In the genomic region with DNA sequence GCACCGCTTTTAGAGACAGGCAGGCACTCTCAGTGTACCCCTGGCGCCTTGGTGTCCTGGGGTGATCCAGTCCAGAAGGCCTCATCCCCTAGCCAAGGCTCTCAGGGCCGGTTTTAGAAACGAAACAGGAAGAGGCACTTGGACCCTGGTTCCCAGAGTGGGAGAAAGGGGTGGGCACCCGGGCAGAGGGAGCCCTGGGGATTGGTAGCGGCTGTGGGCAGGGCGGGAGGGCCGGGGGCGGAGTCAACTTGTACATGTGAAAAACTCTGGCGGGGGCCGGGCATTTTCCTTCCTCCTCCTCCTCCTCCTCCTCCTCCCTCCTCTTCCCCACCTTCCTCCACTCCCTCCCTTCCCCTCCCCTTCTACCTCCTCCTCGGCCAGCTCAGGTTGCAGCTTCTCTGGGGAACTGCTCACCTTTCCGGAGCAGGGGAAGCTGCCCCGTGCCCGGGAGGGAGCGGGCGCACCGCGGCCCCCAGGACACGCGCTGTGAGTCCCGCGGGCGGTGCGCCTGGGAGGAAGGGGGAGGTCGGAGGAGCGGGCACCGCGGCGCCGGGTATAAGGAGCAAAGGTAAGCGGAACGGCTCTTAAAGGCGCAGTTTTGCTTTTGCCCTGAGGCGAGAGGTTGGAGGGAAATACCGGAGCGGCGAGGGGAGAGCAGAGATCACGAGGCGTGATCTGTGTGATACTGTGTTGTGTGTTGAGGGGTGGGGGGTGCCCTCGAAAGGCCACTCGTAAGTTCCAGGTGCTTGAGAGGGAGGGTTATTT, we compare ENCODE assay signal across 8 cellular contexts. TPM values are rescaled to one million over a fixed set of nuclear protein-coding genes. Genes with fewer than 3 reads are reported as not detected.
DNase-seq lines count a peak whose midpoint lies in the region; ATAC-seq and TF ChIP-seq lines count a peak whose summit lies in the region.

CDK18 (plus strand) TSS at position 359 of the 765 bp plus-strand sequence. CDS start 18,499 bp downstream, outside the sequence.

- no peaks in the 10 kb centered on the region for H3K9me3 ChIP-seq in HCT116 (ENCODE audit: control insufficient read depth in 1 of 2, insufficient read depth in 1 of 2, low read depth in 1 of 2, low read length in 2 of 2)
- no peaks in the 10 kb centered on the region for H3K9me3 ChIP-seq in tibial artery

- peak; percentile 94 for DNase-seq in A172 (ENCODE audit: low spot score)
- DNase-seq in HCT116 (ENCODE audit: low read depth, low spot score) = peak; percentile 73
- peak; percentile 94 for DNase-seq in NCI-H82 (lab: John Stamatoyannopoulos, UW)
- DNase-seq in activated T-helper 1 cell treated with anti-CD3 and anti-CD28 coated beads, Interleukin-12 subunit alpha, Interleukin-12 subunit beta, Interleukin-2, Interleukin-4 antibody, amounts not matched to agents 30 ng/mL and 10 ng/mL and 1 ng/mL, durations not matched to agents 14 hours and 24 hours and 36 hours (ENCODE audit: low spot score) = no peak
- DNase-seq in foreskin keratinocyte = peak; percentile 71 to 77
- peak; percentile 69 to 94 for DNase-seq in tibial artery
- no peak for DNase-seq in SK-N-DZ (ENCODE audit: low spot score)

- peak within 1 kb of the TSS; percentile 82 for H3K9ac ChIP-seq in HCT116 (ENCODE audit: low read length)

- no peaks in the 10 kb centered on the region for H3K36me3 Mint-ChIP-seq in activated T-helper 1 cell treated with anti-CD3 and anti-CD28 coated beads, Interleukin-12 subunit alpha, Interleukin-12 subunit beta, Interleukin-2, Interleukin-4 antibody, amounts not matched to agents 30 ng/mL and 10 ng/mL and 1 ng/mL, durations not matched to agents 14 hours and 24 hours and 36 hours (ENCODE audit: low read depth)
- no peaks in the 10 kb centered on the region for H3K36me3 Mint-ChIP-seq in nephron (ENCODE audit: low read depth)

- H3K36me3 ChIP-seq in HCT116 (ENCODE audit: control insufficient read depth in 1 of 2, insufficient read depth in 2 of 2, low read length in 2 of 2) (no peaks in the 10 kb centered on the region), tibial artery (no peaks in the 10 kb centered on the region)

- TF ChIP-seq POLR2A in HCT116 (IDR thresholded peaks at IDR 0.05; ENCODE audit: borderline replicate concordance, extremely low read depth, insufficient read depth, insufficient read length) = no peak

- intact Hi-C loops in HCT116 (cut with micrococcal nuclease) (no loop called here), tibial artery (cut with DNase I; ENCODE audit: low total_unique reads) (no loop called here)
- intact Hi-C loops in activated T-helper 1 cell treated with anti-CD3 and anti-CD28 coated beads, Interleukin-12 subunit alpha, Interleukin-12 subunit beta, Interleukin-2, Interleukin-4 antibody, amounts not matched to agents 30 ng/mL and 10 ng/mL and 1 ng/mL, durations not matched to agents 14 hours and 24 hours and 36 hours (cut with micrococcal nuclease) = no loop called here

- POLR2A ChIA-PET in HCT116 (lab: Charles Lee) = no interaction called here

- peak within 1 kb of the TSS; percentile 65 for H3K4me3 Mint-ChIP-seq in activated T-helper 1 cell treated with anti-CD3 and anti-CD28 coated beads, Interleukin-12 subunit alpha, Interleukin-12 subunit beta, Interleukin-2, Interleukin-4 antibody, amounts not matched to agents 30 ng/mL and 10 ng/mL and 1 ng/mL, durations not matched to agents 14 hours and 24 hours and 36 hours
- H3K4me3 Mint-ChIP-seq in nephron = peak within 1 kb of the TSS; percentile 86 to 92 (median 88)

- peak within 1 kb of the TSS; percentile 97 for H3K4me2 ChIP-seq in HCT116 (ENCODE audit: low read length)

- H3K4me1 ChIP-seq in HCT116 (ENCODE audit: control insufficient read depth in 1 of 2, insufficient read depth in 2 of 2, low read length in 2 of 2) (peaks cover 12 to 27% of the 10 kb centered on the region in 2 experiments), foreskin keratinocyte (no peaks in the 10 kb centered on the region), tibial artery (peaks cover 0 to 41% (median 28%) of the 10 kb centered on the region in 4 donors)

- peaks cover 27% of the 10 kb centered on the region for H3K27me3 Mint-ChIP-seq in activated T-helper 1 cell treated with anti-CD3 and anti-CD28 coated beads, Interleukin-12 subunit alpha, Interleukin-12 subunit beta, Interleukin-2, Interleukin-4 antibody, amounts not matched to agents 30 ng/mL and 10 ng/mL and 1 ng/mL, durations not matched to agents 14 hours and 24 hours and 36 hours (ENCODE audit: insufficient read depth)
- H3K27me3 Mint-ChIP-seq in nephron (ENCODE audit: low read depth) = peaks cover 14% of the 10 kb centered on the region

- no peak for TF ChIP-seq CTCF in HCT116 (IDR thresholded peaks at IDR 0.05 in 2 of 3, conservative IDR thresholded peaks at IDR 0.05 in 1 of 3; ENCODE audit: borderline replicate concordance in 1 of 3, insufficient read depth in 1 of 3, low read depth in 2 of 3, low read length in 2 of 3)
- no peak for TF ChIP-seq CTCF in foreskin keratinocyte (conservative IDR thresholded peaks at IDR 0.05)
- TF ChIP-seq CTCF in nephron (IDR thresholded peaks at IDR 0.05; ENCODE audit: unreplicated experiment in 3 of 3) = no peak
- TF ChIP-seq CTCF in tibial artery (IDR thresholded peaks at IDR 0.05) = no peak

- no peaks in the 10 kb centered on the region for H3K9me2 ChIP-seq in HCT116 (ENCODE audit: insufficient read depth)

- no TSS peak for BruUV-seq in HCT116 (replicated peaks; lab: Mats Ljungman, UMichigan)

- CTCF ChIA-PET in HCT116 (lab: Charles Lee) = interaction anchor here (1.0 kb wide), 2 partner anchors 16 to 20 kb away, joined by 4 to 5 read pairs; no protein-coding TSS in a partner anchor

- peaks cover 23% of the 10 kb centered on the region; the same call in 1 of the 2 replicates for H3K79me2 ChIP-seq in HCT116 (ENCODE audit: insufficient read depth, low read length)

- peak within 1 kb of the TSS; percentile 74 for H2AFZ ChIP-seq in HCT116 (ENCODE audit: low read depth, low read length, poor library complexity, severe bottlenecking)

- peaks cover 6% of the 10 kb centered on the region for H3K4me1 Mint-ChIP-seq in activated T-helper 1 cell treated with anti-CD3 and anti-CD28 coated beads, Interleukin-12 subunit alpha, Interleukin-12 subunit beta, Interleukin-2, Interleukin-4 antibody, amounts not matched to agents 30 ng/mL and 10 ng/mL and 1 ng/mL, durations not matched to agents 14 hours and 24 hours and 36 hours (ENCODE audit: low read depth)
- H3K4me1 Mint-ChIP-seq in nephron = peaks cover 60% of the 10 kb centered on the region

- H3K27ac Mint-ChIP-seq in activated T-helper 1 cell treated with anti-CD3 and anti-CD28 coated beads, Interleukin-12 subunit alpha, Interleukin-12 subunit beta, Interleukin-2, Interleukin-4 antibody, amounts not matched to agents 30 ng/mL and 10 ng/mL and 1 ng/mL, durations not matched to agents 14 hours and 24 hours and 36 hours = no peak within 1 kb of the TSS
- peak within 1 kb of the TSS; percentile 82 to 93 (median 90) for H3K27ac Mint-ChIP-seq in nephron

- RAD21 ChIA-PET in HCT116 (lab: Charles Lee; ENCODE audit: low non-redundant PET in 1 of 2, low total read pairs in 2 of 2, uncharacterized antibody in 2 of 2, unreplicated experiment in 2 of 2) = interaction anchor here in 1 of 2 experiments (0.5 kb wide), 1 partner anchor 70 kb away, joined by 3 read pairs; no protein-coding TSS in a partner anchor

- H3K4me3 ChIP-seq in HCT116 (replicated peaks in 1 of 2; ENCODE audit: low read depth in 1 of 2, low read length in 2 of 2) (peak within 1 kb of the TSS; percentile 75 to 76), tibial artery (peak within 1 kb of the TSS; percentile 78 to 91)

- H4K20me1 ChIP-seq in HCT116 (ENCODE audit: insufficient read depth) = no peaks in the 10 kb centered on the region

- peak; percentile 89 for ATAC-seq in HCT116
- ATAC-seq in foreskin keratinocyte = peak; percentile 49

- no peaks in the 10 kb centered on the region for H3K9me3 Mint-ChIP-seq in activated T-helper 1 cell treated with anti-CD3 and anti-CD28 coated beads, Interleukin-12 subunit alpha, Interleukin-12 subunit beta, Interleukin-2, Interleukin-4 antibody, amounts not matched to agents 30 ng/mL and 10 ng/mL and 1 ng/mL, durations not matched to agents 14 hours and 24 hours and 36 hours
- H3K9me3 Mint-ChIP-seq in nephron = no peaks in the 10 kb centered on the region

- TF ChIP-seq RAD21 in HCT116 (IDR thresholded peaks at IDR 0.05; ENCODE audit: low read depth) = no peak

- H3K27me3 ChIP-seq in HCT116 (ENCODE audit: insufficient read depth, low read length) = no peaks in the 10 kb centered on the region
- H3K27me3 ChIP-seq in foreskin keratinocyte = no peaks in the 10 kb centered on the region
- H3K27me3 ChIP-seq in tibial artery = no peaks in the 10 kb centered on the region

- peak within 1 kb of the TSS; percentile 86 for H3K27ac ChIP-seq in HCT116 (ENCODE audit: low read depth, low read length)
- peak within 1 kb of the TSS; percentile 66 for H3K27ac ChIP-seq in foreskin keratinocyte
- H3K27ac ChIP-seq in tibial artery = peak within 1 kb of the TSS; percentile 87 to 92

TF ChIP-seq in HCT116, 20 proteins besides CTCF, POLR2A, EP300 and RAD21 (continues in another document):
- peak; percentile 72; the same call in 1 of the 2 replicates for TF ChIP-seq MAX (IDR thresholded peaks at IDR 0.05)
- peak; percentile 72 for TF ChIP-seq POLR2AphosphoS5 (IDR thresholded peaks at IDR 0.05; ENCODE audit: low read depth, low read length)
- TF ChIP-seq EZH2phosphoT487 (IDR thresholded peaks at IDR 0.05; ENCODE audit: borderline replicate concordance) = no peak
- TF ChIP-seq FOSL1 (IDR thresholded peaks at IDR 0.05; ENCODE audit: low read depth) = no peak
- 0 out of 2 replicates have a peak, but pooled peaks have one; percentile 28 for TF ChIP-seq SIN3A (IDR thresholded peaks at IDR 0.05; ENCODE audit: low read depth)

RNA-seq across cellular contexts. Expression of gene CDK18, which starts in this region (rescaled TPM):
- 31.5 and 34.9 TPM in 2 replicates for total RNA-seq in A172 (2014; rRNA removed; shearing (Covaris generic))
- total RNA-seq in HCT116 (2021; ENCODE audit: unreplicated experiment) (32.0 TPM), foreskin keratinocyte (13.5 and 14.2 TPM in 2 replicates)
- polyA plus RNA-seq in HCT116 (2012) = 30.5 and 30.7 TPM in 2 replicates
- total RNA-seq in activated T-helper 1 cell treated with anti-CD3 and anti-CD28 coated beads, Interleukin-12 subunit alpha, Interleukin-12 subunit beta, Interleukin-2, Interleukin-4 antibody, amounts not matched to agents 30 ng/mL and 10 ng/mL and 1 ng/mL, durations not matched to agents 14 hours and 24 hours and 36 hours = 0.21 and 0.47 TPM in 2 replicates
- polyA plus RNA-seq in foreskin keratinocyte = 13.4 and 13.7 TPM in 2 replicates
- 0.47 and 0.77 TPM in 2 replicates for polyA plus RNA-seq in SK-N-DZ (2014; cell fraction: cytosol; rRNA removed)
- 0.18 and 1.0 TPM in 2 replicates for polyA plus RNA-seq in SK-N-DZ (2014; cell fraction: nucleus; rRNA removed)

Comparison
In these comparisons a context has a peak if more than half of its experiments do, and no peak if none do; other contexts are left out.
1. DNase-seq: peak in A172 (single experiment), HCT116 (single experiment), NCI-H82 (single experiment), foreskin keratinocyte (2 of 2) and tibial artery (2 of 2); none in activated T-helper 1 cell treated with anti-CD3 and anti-CD28 coated beads, Interleukin-12 subunit alpha, Interleukin-12 subunit beta, Interleukin-2, Interleukin-4 antibody, amounts not matched to agents 30 ng/mL and 10 ng/mL and 1 ng/mL, durations not matched to agents 14 hours and 24 hours and 36 hours (single experiment) and SK-N-DZ (single experiment).
2. Peak in every context shown above with its lines, with median percentiles within 50 percentile points of each other: H3K27ac ChIP-seq.